Comparison of ENCODE assay signal across 19 cellular contexts in the genomic region with DNA sequence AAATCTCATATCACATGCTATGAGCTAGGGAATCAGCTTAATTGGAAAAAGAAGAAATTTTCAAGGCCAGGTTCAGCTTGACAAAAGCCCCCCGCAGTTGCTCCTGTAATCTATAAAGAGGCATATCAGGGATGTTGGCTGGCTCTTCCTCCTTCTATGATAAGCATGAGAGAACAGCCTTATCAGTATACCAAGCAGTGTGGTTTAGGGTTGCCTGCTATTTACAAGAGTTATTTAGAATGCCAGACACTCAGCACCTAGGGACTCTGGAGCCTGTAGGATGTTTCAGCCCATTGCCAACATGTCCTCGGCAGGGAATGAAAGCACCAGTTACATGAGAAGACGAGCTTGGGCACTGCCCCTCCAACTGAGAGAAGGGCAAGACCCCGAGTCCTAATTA.
A peak's percentile ranks its signal among the peaks of the same experiment; 100 is the strongest.
DNase-seq lines count a peak whose midpoint lies in the region; ATAC-seq and TF ChIP-seq lines count a peak whose summit lies in the region.
"Had no signal": no experiment of that assay in that cellular context is flagged by ENCODE, and none has a peak within 500 bp of the region (broad histone marks: within the 10 kb centered on the region; RNA-seq: fewer than 3 reads in every experiment).

No MANE protein-coding gene starts in this region.

- H3K4me3 ChIP-seq in A673 (ENCODE audit: low read depth, low read length, poor library complexity, severe bottlenecking) (no peak overlapping the region), Caco-2 (ENCODE audit: low read depth, low read length) (no peak overlapping the region)
- H3K4me3 ChIP-seq in naive thymus-derived CD4-positive, alpha-beta T cell (ENCODE audit: low read length), result no peak overlapping the region
- H3K4me3 ChIP-seq: A549, BLaER1, HAP-1 had no signal

- no peaks in the 10 kb centered on the region for H3K27me3 ChIP-seq in A673 (replicated peaks; ENCODE audit: insufficient read depth, low read depth, low read length, poor library complexity)
- H3K27me3 ChIP-seq in naive thymus-derived CD4-positive, alpha-beta T cell (ENCODE audit: control insufficient read depth in 2 of 2, insufficient read depth in 2 of 2, low read length in 2 of 2), result no peaks in the 10 kb centered on the region
- H3K27me3 ChIP-seq in Caco-2 (replicated peaks; ENCODE audit: control insufficient read depth, insufficient read depth, low read length), result no peaks in the 10 kb centered on the region
- H3K27me3 ChIP-seq: BLaER1 had no signal

- POLR2A ChIA-PET in A673 (lab: Charles Lee; ENCODE audit: low non-redundant PET), result no interaction called here
- POLR2A ChIA-PET in naive thymus-derived CD4-positive, alpha-beta T cell (lab: Charles Lee), result no interaction called here
- POLR2A ChIA-PET in HEK293T (lab: Yijun Ruan, JAX), result no interaction called here
- POLR2A ChIA-PET in Caco-2 (lab: Charles Lee), result no interaction called here

- CTCF ChIA-PET in A673 (lab: Charles Lee), result interaction anchor here (0.6 to 1.3 kb wide), 3 partner anchors 13 to 530 kb away, joined by 3 to 9 read pairs (median 3); no protein-coding TSS in a partner anchor
- CTCF ChIA-PET in naive thymus-derived CD4-positive, alpha-beta T cell (lab: Charles Lee), result interaction anchor here (1.1 to 1.3 kb wide), 2 partner anchors 91 to 225 kb away, joined by 3 to 4 read pairs; no protein-coding TSS in a partner anchor
- CTCF ChIA-PET in HEK293T (lab: Yijun Ruan, JAX), result interaction anchor here (0.7 kb wide), 1 partner anchor 93 kb away, joined by 3 read pairs; no protein-coding TSS in a partner anchor
- CTCF ChIA-PET in Caco-2 (lab: Charles Lee), result interaction anchor here (0.7 to 1.1 kb wide), 2 partner anchors 33 to 90 kb away, joined by 3 to 5 read pairs; a partner anchor contains a TSS

- no peak for DNase-seq in A673 (ENCODE audit: low spot score)
- DNase-seq in NCI-H226, result peak; percentile 61
- DNase-seq in amniotic epithelial cell (ENCODE audit: low read depth), result peak; percentile 45
- DNase-seq in naive thymus-derived CD4-positive, alpha-beta T cell, result no peak
- no peak for DNase-seq in HEK293T (ENCODE audit: extremely low spot score)
- no peak for DNase-seq in HK-2 (ENCODE audit: unreplicated experiment)
- no peak for DNase-seq in Caco-2
- DNase-seq: CD4-positive, alpha-beta memory T cell; DMS79 treated with DMSO at 0.1 percent for 48 hours; KBM-7; NCI-H1105; NCI-H2081; NCI-H748 treated with DMSO at 0.1 percent for 48 hours; NK-92 treated with Interleukin-12 subunit alpha and Interleukin-12 subunit beta, amount 100 ng/mL, for 24 hours; SHP77 treated with DMSO at 0.1 percent for 48 hours; SK-N-SH had no signal

- TF ChIP-seq CTCF in A673 (conservative IDR thresholded peaks at IDR 0.05; ENCODE audit: low read depth, low read length), result no peak
- no peak for TF ChIP-seq CTCF in Caco-2 (IDR thresholded peaks at IDR 0.05; ENCODE audit: insufficient read depth in 1 of 2, low read depth in 1 of 2, low read length in 1 of 2, severe bottlenecking in 1 of 2, unreplicated experiment in 1 of 2)

- H3K27me3 Mint-ChIP-seq in naive thymus-derived CD4-positive, alpha-beta T cell, result peaks cover 0 to 11% (median 0%) of the 10 kb centered on the region in 5 donors
- no peaks in the 10 kb centered on the region for H3K27me3 Mint-ChIP-seq in Caco-2 (ENCODE audit: insufficient read depth, unreplicated experiment)

- ATAC-seq in naive thymus-derived CD4-positive, alpha-beta T cell, result peak; percentile 12
- ATAC-seq: A549 had no signal

- no TSS peak for BruUV-seq in A673 (replicated peaks; lab: Mats Ljungman, UMichigan)
- no TSS peak for BruUV-seq in Caco-2 (replicated peaks; lab: Mats Ljungman, UMichigan)

- no peaks in the 10 kb centered on the region for H3K36me3 Mint-ChIP-seq in naive thymus-derived CD4-positive, alpha-beta T cell
- H3K36me3 Mint-ChIP-seq in Caco-2 (ENCODE audit: insufficient read depth, unreplicated experiment), result no peaks in the 10 kb centered on the region
- H3K36me3 Mint-ChIP-seq: CD4-positive, alpha-beta memory T cell had no signal

- H3K27ac Mint-ChIP-seq in naive thymus-derived CD4-positive, alpha-beta T cell, result no peak overlapping the region
- no peak overlapping the region for H3K27ac Mint-ChIP-seq in Caco-2 (ENCODE audit: unreplicated experiment)
- H3K27ac Mint-ChIP-seq: CD4-positive, alpha-beta memory T cell had no signal

- H3K27ac ChIP-seq in A673 (ENCODE audit: low read depth, low read length, poor library complexity, severe bottlenecking), result peak overlapping the region; percentile 26
- H3K27ac ChIP-seq in naive thymus-derived CD4-positive, alpha-beta T cell (ENCODE audit: low read depth, low read length), result no peak overlapping the region
- H3K27ac ChIP-seq: BLaER1 had no signal

- no peak overlapping the region for H3K4me3 Mint-ChIP-seq in naive thymus-derived CD4-positive, alpha-beta T cell
- no peak overlapping the region for H3K4me3 Mint-ChIP-seq in Caco-2 (ENCODE audit: unreplicated experiment)
- H3K4me3 Mint-ChIP-seq: CD4-positive, alpha-beta memory T cell had no signal

- H3K9me3 Mint-ChIP-seq in naive thymus-derived CD4-positive, alpha-beta T cell, result no peaks in the 10 kb centered on the region
- no peaks in the 10 kb centered on the region for H3K9me3 Mint-ChIP-seq in Caco-2 (ENCODE audit: unreplicated experiment)
- H3K9me3 Mint-ChIP-seq: CD4-positive, alpha-beta memory T cell had no signal

- peaks cover 0 to 6% (median 5%) of the 10 kb centered on the region in 7 donors for H3K4me1 Mint-ChIP-seq in naive thymus-derived CD4-positive, alpha-beta T cell
- no peaks in the 10 kb centered on the region for H3K4me1 Mint-ChIP-seq in Caco-2 (ENCODE audit: low read depth, unreplicated experiment)

- H3K4me1 ChIP-seq in A673 (ENCODE audit: insufficient read depth, low read length, poor library complexity, severe bottlenecking), result peaks cover 28% of the 10 kb centered on the region
- H3K4me1 ChIP-seq in naive thymus-derived CD4-positive, alpha-beta T cell (ENCODE audit: control insufficient read depth in 2 of 2, insufficient read depth in 2 of 2, low read length in 2 of 2), result no peaks in the 10 kb centered on the region
- H3K4me1 ChIP-seq in Caco-2, result peaks cover 6% of the 10 kb centered on the region; the same call in 1 of the 2 replicates
- H3K4me1 ChIP-seq: BLaER1, HAP-1 had no signal

- intact Hi-C loops in A673 (cut with micrococcal nuclease; ENCODE audit: unreplicated experiment), result loop anchor here (1.0 kb wide), 1 partner anchor 89 kb away; a partner anchor contains a TSS
- intact Hi-C loops in naive thymus-derived CD4-positive, alpha-beta T cell (cut with micrococcal nuclease), result loop anchor here (1.0 to 2.0 kb wide), 5 partner anchors 29 to 228 kb away; no protein-coding TSS in a partner anchor
- intact Hi-C loops in Caco-2 (cut with micrococcal nuclease; ENCODE audit: unreplicated experiment), result loop anchor here (2.0 kb wide), 1 partner anchor 167 kb away; a partner anchor contains a TSS

- no peaks in the 10 kb centered on the region for H3K36me3 ChIP-seq in A673 (ENCODE audit: insufficient read depth, low read length, poor library complexity, severe bottlenecking)
- no peaks in the 10 kb centered on the region for H3K36me3 ChIP-seq in naive thymus-derived CD4-positive, alpha-beta T cell (ENCODE audit: control insufficient read depth in 2 of 3, insufficient read depth in 3 of 3, low read length in 3 of 3)
- H3K36me3 ChIP-seq in Caco-2 (ENCODE audit: control insufficient read depth, insufficient read depth, low read length), result no peaks in the 10 kb centered on the region
- H3K36me3 ChIP-seq: BLaER1, HAP-1 had no signal

- H3K9me3 ChIP-seq in A673 (ENCODE audit: low read depth, low read length, poor library complexity, severe bottlenecking) (no peaks in the 10 kb centered on the region), Caco-2 (no peaks in the 10 kb centered on the region)
- H3K9me3 ChIP-seq in naive thymus-derived CD4-positive, alpha-beta T cell (ENCODE audit: control insufficient read depth in 2 of 3, low read length in 3 of 3), result no peaks in the 10 kb centered on the region
- H3K9me3 ChIP-seq: A549, BLaER1, HAP-1, SK-N-SH had no signal

TF ChIP-seq in HEK293T, 16 proteins besides CTCF, POLR2A, EP300 and RAD21:
- TF ChIP-seq ARNT (IDR thresholded peaks at IDR 0.05) (no peak), FOXM1 (IDR thresholded peaks at IDR 0.05; ENCODE audit: borderline replicate concordance) (no peak)
- TF ChIP-seq, protein P1, sequence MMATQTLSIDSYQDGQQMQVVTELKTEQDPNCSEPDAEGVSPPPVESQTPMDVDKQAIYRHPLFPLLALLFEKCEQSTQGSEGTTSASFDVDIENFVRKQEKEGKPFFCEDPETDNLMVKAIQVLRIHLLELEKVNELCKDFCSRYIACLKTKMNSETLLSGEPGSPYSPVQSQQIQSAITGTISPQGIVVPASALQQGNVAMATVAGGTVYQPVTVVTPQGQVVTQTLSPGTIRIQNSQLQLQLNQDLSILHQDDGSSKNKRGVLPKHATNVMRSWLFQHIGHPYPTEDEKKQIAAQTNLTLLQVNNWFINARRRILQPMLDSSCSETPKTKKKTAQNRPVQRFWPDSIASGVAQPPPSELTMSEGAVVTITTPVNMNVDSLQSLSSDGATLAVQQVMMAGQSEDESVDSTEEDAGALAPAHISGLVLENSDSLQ (IDR thresholded peaks at IDR 0.05), result no peak

Comparison
In these comparisons a context has a peak if more than half of its experiments do, and no peak if none do; other contexts are left out.
1. DNase-seq: peak in NCI-H226 (single experiment) and amniotic epithelial cell (single experiment); none in A673 (single experiment), naive thymus-derived CD4-positive, alpha-beta T cell (0 of 9), HEK293T (single experiment), HK-2 (single experiment) and Caco-2 (0 of 2).